In the genomic region with DNA sequence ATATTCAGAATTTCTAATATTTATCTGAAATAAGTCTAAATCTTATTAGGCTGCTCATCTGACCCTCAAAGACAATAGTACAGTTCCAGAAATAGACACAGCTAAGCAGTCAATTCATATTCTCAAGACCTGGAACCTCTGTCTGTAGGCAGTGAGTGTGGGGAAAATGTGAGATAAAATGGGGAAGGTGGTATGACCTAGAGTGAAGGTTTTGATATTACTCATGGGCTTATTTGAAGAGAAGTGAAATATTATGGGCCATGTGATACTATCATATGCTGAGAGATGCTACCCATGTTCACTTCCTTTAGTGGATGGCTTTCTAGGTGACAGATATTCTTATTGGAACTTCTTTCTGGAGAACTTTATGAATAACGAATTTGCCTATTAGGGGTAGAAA, we compare ENCODE assay signal across 7 cellular contexts. TPM values are rescaled to one million over a fixed set of nuclear protein-coding genes. Genes with fewer than 3 reads are reported as not detected.
DNase-seq lines count a peak whose midpoint lies in the region; ATAC-seq and TF ChIP-seq lines count a peak whose summit lies in the region.

No MANE protein-coding gene starts in this region.

- H3K27me3 ChIP-seq in Caco-2 (replicated peaks; ENCODE audit: control insufficient read depth, insufficient read depth, low read length) = no peaks in the 10 kb centered on the region

- POLR2A ChIA-PET in Caco-2 (lab: Charles Lee) = no interaction called here

- peak overlapping the region; percentile 90 for H3K27ac Mint-ChIP-seq in memory B cell
- H3K27ac Mint-ChIP-seq in Caco-2 (ENCODE audit: unreplicated experiment) = no peak overlapping the region

- BruUV-seq in Caco-2 (replicated peaks; lab: Mats Ljungman, UMichigan) = no TSS peak

- peak; percentile 87 for ATAC-seq in GM18870 (IDR thresholded peaks at IDR 0.05; ENCODE audit: unreplicated experiment)
- peak; percentile 89 for ATAC-seq in GM21717 (IDR thresholded peaks at IDR 0.05; ENCODE audit: unreplicated experiment)
- ATAC-seq in HG03565 (IDR thresholded peaks at IDR 0.05; ENCODE audit: unreplicated experiment) = peak; percentile 80
- peak; percentile 71 for ATAC-seq in memory B cell (ENCODE audit: low read depth)
- no peak for ATAC-seq in left colon

- CTCF ChIA-PET in Caco-2 (lab: Charles Lee) = no interaction called here

- DNase-seq in memory B cell (ENCODE audit: low spot score in 2 of 2) = no peak
- no peak for DNase-seq in Caco-2
- DNase-seq in stimulated activated CD4-positive, alpha-beta T cell treated with anti-CD3 and anti-CD28 coated beads, Interleukin-12 subunit alpha, Interleukin-12 subunit beta, amount 100 ng/mL, for 4 hours = no peak
- no peak for DNase-seq in left colon

- no peak overlapping the region for H3K4me3 ChIP-seq in Caco-2 (ENCODE audit: low read depth, low read length)

- no peak for TF ChIP-seq CTCF in Caco-2 (IDR thresholded peaks at IDR 0.05; ENCODE audit: insufficient read depth in 1 of 2, low read depth in 1 of 2, low read length in 1 of 2, severe bottlenecking in 1 of 2, unreplicated experiment in 1 of 2)

- H3K9me3 Mint-ChIP-seq in memory B cell (no peaks in the 10 kb centered on the region), Caco-2 (ENCODE audit: unreplicated experiment) (no peaks in the 10 kb centered on the region)

- H3K4me1 ChIP-seq in Caco-2 = no peaks in the 10 kb centered on the region

- no peaks in the 10 kb centered on the region for H3K9me3 ChIP-seq in Caco-2

- no peak overlapping the region for H3K4me3 Mint-ChIP-seq in memory B cell
- no peak overlapping the region for H3K4me3 Mint-ChIP-seq in Caco-2 (ENCODE audit: unreplicated experiment)

- no peaks in the 10 kb centered on the region; the same call in 1 of the 2 replicates for H3K36me3 ChIP-seq in Caco-2 (ENCODE audit: control insufficient read depth, insufficient read depth, low read length)

- intact Hi-C loops in Caco-2 (cut with micrococcal nuclease; ENCODE audit: unreplicated experiment) = no loop called here
- intact Hi-C loops in left colon (cut with DNase I, micrococcal nuclease) = no loop called here

- H3K36me3 Mint-ChIP-seq in memory B cell (peaks cover 14% of the 10 kb centered on the region), Caco-2 (ENCODE audit: insufficient read depth, unreplicated experiment) (peaks cover 40% of the 10 kb centered on the region)

- H3K27me3 Mint-ChIP-seq in memory B cell (no peaks in the 10 kb centered on the region), Caco-2 (ENCODE audit: insufficient read depth, unreplicated experiment) (no peaks in the 10 kb centered on the region)

- H3K4me1 Mint-ChIP-seq in memory B cell = peaks cover 75% of the 10 kb centered on the region
- peaks cover 18% of the 10 kb centered on the region for H3K4me1 Mint-ChIP-seq in Caco-2 (ENCODE audit: low read depth, unreplicated experiment)

RNA-seq across cellular contexts. Expression of gene TGFBR2, which starts 33.5 kb away (rescaled TPM):
- total RNA-seq in Caco-2 (2022) = 40.5 and 41.9 TPM in 2 replicates
- total RNA-seq in left colon = 10 to 100 TPM; 43.0 to 57.6 TPM
